19 cellular contexts compared by ENCODE assay signal in genomic region chr9:14533867-14534650, GRCh38.
DNase-seq lines count a peak whose midpoint lies in the region; ATAC-seq and TF ChIP-seq lines count a peak whose summit lies in the region.
"Had no signal": no experiment of that assay in that cellular context is flagged by ENCODE, and none has a peak within 500 bp of the region (broad histone marks: within the 10 kb centered on the region; RNA-seq: fewer than 3 reads in every experiment).

No MANE protein-coding gene starts in this region.

- DNase-seq in NCI-H1417 (lab: John Stamatoyannopoulos, UW) (peak in 2 of 3 experiments; percentile 3 to 62), NCI-H1417 treated with DMSO at 0.1 percent for 48 hours (lab: John Stamatoyannopoulos, UW) (no peak), NCI-H1092 treated with DMSO at 0.1 percent for 48 hours (lab: John Stamatoyannopoulos, UW) (peak; percentile 91), endodermal cell (peak; percentile 71), neuronal stem cell (ENCODE audit: low spot score) (no peak), NCI-H1694 (lab: John Stamatoyannopoulos, UW) (no peak)
- DNase-seq: CD8-positive, alpha-beta T cell; DND-41; GDM1; KBM-7; NCI-H1105; NCI-H2081 treated with DMSO at 0.1 percent for 48 hours; NCI-H446 treated with DMSO at 0.1 percent for 48 hours; NCI-H774; Peyer's patch; SHP77 treated with DMSO at 0.1 percent for 48 hours had no signal

- TF ChIP-seq CTCF in endodermal cell (conservative IDR thresholded peaks at IDR 0.05) = no peak

- no peak overlapping the region for H3K4me2 ChIP-seq in neuronal stem cell (ENCODE audit: insufficient read depth, low read length, poor library complexity, severe bottlenecking)

- no peaks in the 10 kb centered on the region for H3K79me1 ChIP-seq in neuronal stem cell (ENCODE audit: low read depth, low read length)

- H3K4me1 ChIP-seq in endodermal cell (ENCODE audit: control insufficient read depth, insufficient read depth, low read length) (peaks cover 35% of the 10 kb centered on the region), neuronal stem cell (ENCODE audit: control insufficient read depth in 2 of 2, insufficient read depth in 1 of 2, low read depth in 1 of 2, low read length in 2 of 2) (peaks cover 3 to 18% of the 10 kb centered on the region in 2 donors)
- H3K4me1 ChIP-seq: Peyer's patch had no signal

- H3K4me3 ChIP-seq in endodermal cell (ENCODE audit: low read length) (no peak overlapping the region), neuronal stem cell (ENCODE audit: low read length in 2 of 2) (no peak overlapping the region)
- H3K4me3 ChIP-seq: Peyer's patch had no signal

- H4K8ac ChIP-seq in neuronal stem cell (ENCODE audit: low read depth, low read length) = no peak overlapping the region

- H3K23ac ChIP-seq in neuronal stem cell (ENCODE audit: low read depth, low read length, poor library complexity) = no peak overlapping the region

- H2AK5ac ChIP-seq in neuronal stem cell (ENCODE audit: low read depth, low read length) = no peak overlapping the region

- no peak overlapping the region for H3K27ac ChIP-seq in endodermal cell (ENCODE audit: low read depth, low read length)
- H3K27ac ChIP-seq in neuronal stem cell (replicated peaks; ENCODE audit: low read length) = no peak overlapping the region
- H3K27ac ChIP-seq: 22Rv1, Peyer's patch had no signal

- H4K91ac ChIP-seq in neuronal stem cell (ENCODE audit: low read depth, low read length, poor library complexity) = no peak overlapping the region

- H3K4ac ChIP-seq in neuronal stem cell (ENCODE audit: low read length) = no peak overlapping the region

- no peak overlapping the region for H2BK5ac ChIP-seq in neuronal stem cell (ENCODE audit: low read length)

- H3K27me3 Mint-ChIP-seq in endodermal cell (ENCODE audit: insufficient read depth) = no peaks in the 10 kb centered on the region

- no peak overlapping the region for H2AFZ ChIP-seq in neuronal stem cell (ENCODE audit: low read length)

- H2BK12ac ChIP-seq in neuronal stem cell (ENCODE audit: low read length) = no peak overlapping the region

- no peak overlapping the region for H3K9ac ChIP-seq in endodermal cell (ENCODE audit: extremely low read depth, low read length, poor library complexity, severe bottlenecking)
- no peak overlapping the region for H3K9ac ChIP-seq in neuronal stem cell (ENCODE audit: low read depth, low read length, poor library complexity)

- H3K36me3 Mint-ChIP-seq in endodermal cell (ENCODE audit: low read depth) = no peaks in the 10 kb centered on the region
- H3K36me3 Mint-ChIP-seq: CD8-positive, alpha-beta T cell had no signal

- WGBS in endodermal cell (ENCODE audit: insufficient coverage in 1 of 2, insufficient read length in 1 of 2), 2 experiments = 78 to 80% methylated on average over 15 to 20 of the region's 20 CpGs
- no CpG with 5 or more reads among the region's 20 CpGs for WGBS in neuronal stem cell (ENCODE audit: extremely low coverage in 2 of 2, insufficient read length in 2 of 2, insufficient replicate concordance in 1 of 2), 2 donors

- H3K14ac ChIP-seq in neuronal stem cell (ENCODE audit: low read length) = no peak overlapping the region

- peak overlapping the region; percentile 29 for H3K27ac Mint-ChIP-seq in endodermal cell
- H3K27ac Mint-ChIP-seq: CD8-positive, alpha-beta T cell had no signal

- H3K36me3 ChIP-seq in endodermal cell (ENCODE audit: control insufficient read depth, insufficient read depth, low read length) (no peaks in the 10 kb centered on the region), neuronal stem cell (replicated peaks in 1 of 2; ENCODE audit: control insufficient read depth in 2 of 2, insufficient read depth in 2 of 2, low read length in 2 of 2) (no peaks in the 10 kb centered on the region)
- H3K36me3 ChIP-seq: Peyer's patch had no signal

- H2BK15ac ChIP-seq in neuronal stem cell (ENCODE audit: low read length) = no peak overlapping the region

- no peaks in the 10 kb centered on the region for H3K9me3 ChIP-seq in endodermal cell (ENCODE audit: control insufficient read depth, low read length)
- no peaks in the 10 kb centered on the region for H3K9me3 ChIP-seq in neuronal stem cell (replicated peaks in 1 of 2; ENCODE audit: control insufficient read depth in 2 of 2, insufficient read depth in 1 of 2, low read depth in 1 of 2, low read length in 2 of 2)
- H3K9me3 ChIP-seq: Peyer's patch had no signal

- peaks cover 88% of the 10 kb centered on the region for H3K4me1 Mint-ChIP-seq in endodermal cell

- H3K27me3 ChIP-seq in endodermal cell (ENCODE audit: control insufficient read depth, insufficient read depth, low read length, poor library complexity, severe bottlenecking) (no peaks in the 10 kb centered on the region), neuronal stem cell (ENCODE audit: control insufficient read depth in 3 of 3, insufficient read depth in 3 of 3, low read depth in 1 of 3, low read length in 3 of 3) (no peaks in the 10 kb centered on the region)
- H3K27me3 ChIP-seq: Peyer's patch had no signal

- no peak overlapping the region for H3K4me3 Mint-ChIP-seq in endodermal cell
- H3K4me3 Mint-ChIP-seq: CD8-positive, alpha-beta T cell had no signal

- H3K9me3 Mint-ChIP-seq in endodermal cell = no peaks in the 10 kb centered on the region
- H3K9me3 Mint-ChIP-seq: CD8-positive, alpha-beta T cell had no signal

- ATAC-seq in GM21381 (IDR thresholded peaks at IDR 0.05; ENCODE audit: unreplicated experiment) = no peak
- no peak for ATAC-seq in HG03280 (IDR thresholded peaks at IDR 0.05; ENCODE audit: unreplicated experiment)
- ATAC-seq: CD8-positive, alpha-beta T cell had no signal

- H2BK120ac ChIP-seq in neuronal stem cell (ENCODE audit: low read depth, low read length) = no peak overlapping the region

- H3K18ac ChIP-seq in neuronal stem cell (ENCODE audit: low read length) = peak overlapping the region; percentile 58

Comparison
In these comparisons a context has a peak if more than half of its experiments do, and no peak if none do; other contexts are left out.
1. DNase-seq: peak in NCI-H1417 (2 of 3), NCI-H1092 treated with DMSO at 0.1 percent for 48 hours (single experiment) and endodermal cell (single experiment); none in NCI-H1417 treated with DMSO at 0.1 percent for 48 hours (single experiment), neuronal stem cell (single experiment) and NCI-H1694 (single experiment).